ENCODE assay signal across 34 cellular contexts in the genomic region with DNA sequence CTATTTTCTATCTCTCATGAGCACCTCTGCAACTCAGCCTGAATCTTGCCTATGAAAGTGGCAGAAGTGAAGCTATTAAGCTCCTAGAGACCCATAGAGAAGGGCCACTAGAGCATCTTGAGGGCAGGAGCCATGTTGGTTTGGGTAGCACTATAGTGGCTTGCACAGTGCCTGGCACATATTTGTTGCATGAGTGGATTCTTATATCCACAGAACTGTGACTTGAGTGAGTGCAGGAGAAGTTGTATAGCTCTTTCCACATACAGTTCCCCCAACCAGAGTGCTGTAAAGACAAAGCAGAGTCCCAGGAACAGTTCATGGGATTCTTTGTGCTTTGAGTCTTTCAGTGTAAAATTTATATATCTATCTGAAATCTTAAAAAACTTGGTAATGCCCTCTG.
"Had no signal": no experiment of that assay in that cellular context is flagged by ENCODE, and none has a peak within 500 bp of the region (broad histone marks: within the 10 kb centered on the region; RNA-seq: fewer than 3 reads in every experiment).

No MANE protein-coding gene starts in this region.

- H3K36me3 ChIP-seq: MG63 had no signal

- H3K27me3 ChIP-seq: MG63 had no signal

- DNase-seq: Karpas-422, Kasumi-1, MG63, MM.1S, MV-4-11, NCI-H1048, NCI-H1092, NCI-H1092 treated with DMSO at 0.1 percent for 48 hours, NCI-H1105, NCI-H1105 treated with DMSO at 0.1 percent for 48 hours, NCI-H1417, NCI-H1417 treated with DMSO at 0.1 percent for 48 hours, NCI-H1436, NCI-H1436 treated with DMSO at 0.1 percent for 48 hours, NCI-H146, NCI-H1694, NCI-H1694 treated with DMSO at 0.1 percent for 48 hours, NCI-H187, NCI-H187 treated with DMSO at 0.1 percent for 48 hours, NCI-H1930, NCI-H2029, NCI-H2029 treated with DMSO at 0.1 percent for 48 hours, NCI-H2081, NCI-H2081 treated with DMSO at 0.1 percent for 48 hours, NCI-H2107, NCI-H2171, NCI-H2171 treated with DMSO at 0.1 percent for 48 hours, NCI-H2227 treated with DMSO at 0.1 percent for 48 hours, NCI-H226, NCI-H345, NCI-H446, NCI-H446 treated with DMSO at 0.1 percent for 48 hours, NCI-H510A, NCI-H510A treated with DMSO at 0.1 percent for 48 hours had no signal

- H3K4me3 ChIP-seq: MG63 had no signal
